In genomic region chr2:105038383-105039061, GRCh38 we compare ENCODE assay signal across 8 cellular contexts. TPM values are rescaled to one million over a fixed set of nuclear protein-coding genes. Genes with fewer than 3 reads are reported as not detected.
DNase-seq lines count a peak whose midpoint lies in the region; ATAC-seq and TF ChIP-seq lines count a peak whose summit lies in the region.

No MANE protein-coding gene starts in this region.

- H3K27ac Mint-ChIP-seq in HFFc6 (peak overlapping the region; percentile 94), T-helper 17 cell (peak overlapping the region; percentile 89)

- peak overlapping the region; percentile 99 for H2AFZ ChIP-seq in parathyroid adenoma

- peaks cover 3% of the 10 kb centered on the region for H3K4me1 ChIP-seq in parathyroid adenoma

- peak overlapping the region; percentile 65 for H3K27ac ChIP-seq in parathyroid adenoma

- peaks cover 12% of the 10 kb centered on the region for H3K79me2 ChIP-seq in parathyroid adenoma

- H3K36me3 Mint-ChIP-seq in HFFc6 (ENCODE audit: low read depth) (no peaks in the 10 kb centered on the region; the same call in 1 of the 2 replicates), T-helper 17 cell (ENCODE audit: low read depth) (peaks cover 5% of the 10 kb centered on the region)

- peak; percentile 59 for DNase-seq in DMS53 (lab: John Stamatoyannopoulos, UW)
- no peak for DNase-seq in HFFc6
- no peak for DNase-seq in T-helper 17 cell
- DNase-seq in fibroblast of the aortic adventitia (ENCODE audit: low read depth) = peak; percentile 10
- DNase-seq in dermis blood vessel endothelial cell = no peak

- peak overlapping the region; percentile 95 for H3K4me2 ChIP-seq in parathyroid adenoma (ENCODE audit: low read length)

- H3K4me3 Mint-ChIP-seq in HFFc6 (peak overlapping the region; percentile 99), T-helper 17 cell (peak overlapping the region; percentile 97)

- no peaks in the 10 kb centered on the region for H3K27me3 ChIP-seq in parathyroid adenoma (ENCODE audit: control insufficient read depth, insufficient read depth, low read length)

- H3K4me1 Mint-ChIP-seq in HFFc6 (ENCODE audit: low read depth) = peaks cover 32% of the 10 kb centered on the region
- H3K4me1 Mint-ChIP-seq in T-helper 17 cell = peaks cover 24% of the 10 kb centered on the region

- no peak for TF ChIP-seq CTCF in HFFc6 (IDR thresholded peaks at IDR 0.05)
- TF ChIP-seq CTCF in fibroblast of the aortic adventitia (IDR thresholded peaks at IDR 0.05; ENCODE audit: insufficient read depth, low read length) = no peak
- TF ChIP-seq CTCF in parathyroid adenoma (IDR thresholded peaks at IDR 0.05) = no peak

- H3K4me3 ChIP-seq in fibroblast of the aortic adventitia (ENCODE audit: low read depth, low read length) (peak overlapping the region; percentile 97), parathyroid adenoma (ENCODE audit: low read depth, low read length) (peak overlapping the region; percentile 94)

- H3K9me3 Mint-ChIP-seq in HFFc6 = no peaks in the 10 kb centered on the region

- no peaks in the 10 kb centered on the region for H3K36me3 ChIP-seq in parathyroid adenoma (ENCODE audit: control insufficient read depth, insufficient read depth, low read length)

- H3K27me3 Mint-ChIP-seq in HFFc6 (ENCODE audit: insufficient read depth) = no peaks in the 10 kb centered on the region; the same call in 1 of the 2 replicates
- no peaks in the 10 kb centered on the region for H3K27me3 Mint-ChIP-seq in T-helper 17 cell

- ATAC-seq in T-helper 17 cell (no peak), HG02981 (IDR thresholded peaks at IDR 0.05; ENCODE audit: unreplicated experiment) (no peak), HG03139 (IDR thresholded peaks at IDR 0.05; ENCODE audit: unreplicated experiment) (no peak)

- H3K9ac ChIP-seq in parathyroid adenoma = peak overlapping the region; percentile 46

- H3K9me3 ChIP-seq in T-helper 17 cell (ENCODE audit: control insufficient read depth, low read length, poor library complexity, severe bottlenecking) (no peaks in the 10 kb centered on the region), parathyroid adenoma (ENCODE audit: control insufficient read depth, low read length) (no peaks in the 10 kb centered on the region)

RNA-seq across cellular contexts. Expression of gene MRPS9, which starts 0.7 kb away (rescaled TPM):
- total RNA-seq in HFFc6 (2021; fragmentation: NEBNext Ultra II Directional; extraction: Animal tissue kit (Norgen Biotek cat#: 25700)) = 10 to 100 TPM; 20.4 to 33.0 (median 28.0) TPM
- total RNA-seq in T-helper 17 cell (10 to 100 TPM; 11.8 to 12.4 TPM), fibroblast of the aortic adventitia (ENCODE audit: low replicate concordance) (17.8 and 30.4 TPM in 2 replicates), dermis blood vessel endothelial cell (21.4 and 35.1 TPM in 2 replicates)

Comparison
In these comparisons a context has a peak if more than half of its experiments do, and no peak if none do; other contexts are left out.
1. DNase-seq: peak in DMS53 (single experiment) and fibroblast of the aortic adventitia (single experiment); none in HFFc6 (single experiment), T-helper 17 cell (0 of 3) and dermis blood vessel endothelial cell (single experiment).